36 cellular contexts compared by ENCODE assay signal in the genomic region with DNA sequence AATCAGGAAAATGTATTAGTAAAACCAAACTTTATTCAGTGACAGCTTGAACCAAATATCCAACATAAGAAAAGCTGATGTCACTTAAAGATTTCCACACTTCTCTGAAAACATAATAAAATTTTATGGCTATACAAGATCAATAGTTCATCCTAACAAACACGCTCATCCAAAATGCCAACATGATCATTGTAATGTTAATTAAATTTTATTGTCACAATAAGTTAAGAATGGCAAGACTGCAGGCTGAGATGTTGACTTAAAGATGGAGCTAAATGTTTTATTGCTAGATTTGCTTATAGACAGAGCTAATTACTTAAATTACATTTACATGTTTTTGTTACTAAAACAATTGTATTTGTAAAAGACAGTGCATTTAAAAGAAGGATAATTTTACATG.
"Had no signal": no experiment of that assay in that cellular context is flagged by ENCODE, and none has a peak within 500 bp of the region (broad histone marks: within the 10 kb centered on the region; RNA-seq: fewer than 3 reads in every experiment).

No MANE protein-coding gene starts in this region.

- DNase-seq: Karpas-422, Kasumi-1, MG63, MM.1S, MV-4-11, NCI-H1048, NCI-H1092, NCI-H1092 treated with DMSO at 0.1 percent for 48 hours, NCI-H1105, NCI-H1105 treated with DMSO at 0.1 percent for 48 hours, NCI-H1417, NCI-H1417 treated with DMSO at 0.1 percent for 48 hours, NCI-H1436, NCI-H1436 treated with DMSO at 0.1 percent for 48 hours, NCI-H146, NCI-H1694, NCI-H1694 treated with DMSO at 0.1 percent for 48 hours, NCI-H187, NCI-H187 treated with DMSO at 0.1 percent for 48 hours, NCI-H1930, NCI-H2029, NCI-H2029 treated with DMSO at 0.1 percent for 48 hours, NCI-H2081, NCI-H2081 treated with DMSO at 0.1 percent for 48 hours, NCI-H2107, NCI-H2171, NCI-H2171 treated with DMSO at 0.1 percent for 48 hours, NCI-H2227 treated with DMSO at 0.1 percent for 48 hours, NCI-H226, NCI-H345, NCI-H446, NCI-H446 treated with DMSO at 0.1 percent for 48 hours, NCI-H510A, NCI-H510A treated with DMSO at 0.1 percent for 48 hours, NCI-H524, NCI-H524 treated with DMSO at 0.1 percent for 48 hours had no signal

- H3K9me3 ChIP-seq: MG63 had no signal

- H3K4me3 ChIP-seq: MG63 had no signal

- H3K27me3 ChIP-seq: MG63 had no signal

- H3K36me3 ChIP-seq: MG63 had no signal
